In genomic region chr11:35066783-35067476, GRCh38 we compare ENCODE assay signal across 8 cellular contexts.
DNase-seq lines count a peak whose midpoint lies in the region; ATAC-seq and TF ChIP-seq lines count a peak whose summit lies in the region.

No MANE protein-coding gene starts in this region.

- H3K36me3 ChIP-seq in Peyer's patch, result no peaks in the 10 kb centered on the region
- H3K36me3 ChIP-seq in spleen, result no peaks in the 10 kb centered on the region

- CTCF ChIA-PET in activated CD4-positive, alpha-beta T cell treated with anti-CD3 and anti-CD28 coated beads, Interleukin-2, amount 10 ng/mL, durations not matched to agents 7 days and 5 days (lab: Charles Lee), result interaction anchor here (0.6 to 1.3 kb wide), 2 partner anchors 9 to 14 kb away, joined by 3 to 6 read pairs; no protein-coding TSS in a partner anchor

- TF ChIP-seq POLR2A in Peyer's patch (IDR thresholded peaks at IDR 0.05) (no peak), spleen (IDR thresholded peaks at IDR 0.05) (no peak)

- H3K27ac ChIP-seq in Peyer's patch (peak overlapping the region in 2 of 4 donors; percentile 39 to 41), spleen (peak overlapping the region in 3 of 8 donors; percentile 46 to 67 (median 47))

- H3K4me1 Mint-ChIP-seq in activated CD4-positive, alpha-beta T cell treated with anti-CD3 and anti-CD28 coated beads, Interleukin-2, amount 10 ng/mL, durations not matched to agents 7 days and 5 days, result peaks cover 42% of the 10 kb centered on the region
- peaks cover 40% of the 10 kb centered on the region for H3K4me1 Mint-ChIP-seq in stimulated activated memory B cell treated with anti-CD40 and anti-IgM and Interleukin-4, amounts not matched to agents 10 μg/mL and 1 μg/mL and 100 μg/mL, for 72 hours

- TF ChIP-seq CTCF in Peyer's patch (IDR thresholded peaks at IDR 0.05) (no peak), spleen (IDR thresholded peaks at IDR 0.05 in 8 of 11, conservative IDR thresholded peaks at IDR 0.05 in 3 of 11) (no peak)

- peaks cover 2% of the 10 kb centered on the region for H3K27me3 Mint-ChIP-seq in activated CD4-positive, alpha-beta T cell treated with anti-CD3 and anti-CD28 coated beads, Interleukin-2, amount 10 ng/mL, durations not matched to agents 7 days and 5 days
- no peaks in the 10 kb centered on the region for H3K27me3 Mint-ChIP-seq in stimulated activated memory B cell treated with anti-CD40 and anti-IgM and Interleukin-4, amounts not matched to agents 10 μg/mL and 1 μg/mL and 100 μg/mL, for 72 hours

- H3K4me1 ChIP-seq in Peyer's patch (no peaks in the 10 kb centered on the region), spleen (peaks cover 8 to 58% (median 22%) of the 10 kb centered on the region in 6 donors)

- peak; percentile 89 for ATAC-seq in HG02938 (IDR thresholded peaks at IDR 0.05; ENCODE audit: unreplicated experiment)
- ATAC-seq in stimulated activated memory B cell treated with anti-CD40 and anti-IgM and Interleukin-4, amounts not matched to agents 10 μg/mL and 1 μg/mL and 100 μg/mL, for 72 hours, result peak; percentile 92

- H3K9me3 ChIP-seq in Peyer's patch, result no peaks in the 10 kb centered on the region
- peaks cover 0 to 18% (median 13%) of the 10 kb centered on the region in 8 donors for H3K9me3 ChIP-seq in spleen

- peak overlapping the region; percentile 3 for H3K4me3 Mint-ChIP-seq in activated CD4-positive, alpha-beta T cell treated with anti-CD3 and anti-CD28 coated beads, Interleukin-2, amount 10 ng/mL, durations not matched to agents 7 days and 5 days
- peak overlapping the region; percentile 38 for H3K4me3 Mint-ChIP-seq in stimulated activated memory B cell treated with anti-CD40 and anti-IgM and Interleukin-4, amounts not matched to agents 10 μg/mL and 1 μg/mL and 100 μg/mL, for 72 hours

- peaks cover 34% of the 10 kb centered on the region for H3K9me3 Mint-ChIP-seq in activated CD4-positive, alpha-beta T cell treated with anti-CD3 and anti-CD28 coated beads, Interleukin-2, amount 10 ng/mL, durations not matched to agents 7 days and 5 days
- peaks cover 6% of the 10 kb centered on the region for H3K9me3 Mint-ChIP-seq in stimulated activated memory B cell treated with anti-CD40 and anti-IgM and Interleukin-4, amounts not matched to agents 10 μg/mL and 1 μg/mL and 100 μg/mL, for 72 hours

- no peaks in the 10 kb centered on the region for H3K27me3 ChIP-seq in Peyer's patch
- H3K27me3 ChIP-seq in spleen (replicated peaks in 1 of 7), result no peaks in the 10 kb centered on the region

- H3K27ac Mint-ChIP-seq in activated CD4-positive, alpha-beta T cell treated with anti-CD3 and anti-CD28 coated beads, Interleukin-2, amount 10 ng/mL, durations not matched to agents 7 days and 5 days, result peak overlapping the region; percentile 83
- peak overlapping the region; percentile 59 for H3K27ac Mint-ChIP-seq in stimulated activated memory B cell treated with anti-CD40 and anti-IgM and Interleukin-4, amounts not matched to agents 10 μg/mL and 1 μg/mL and 100 μg/mL, for 72 hours

- no peak overlapping the region for H3K4me3 ChIP-seq in Peyer's patch
- peak overlapping the region in 1 of 8 donors; percentile 19 for H3K4me3 ChIP-seq in spleen

- DNase-seq in activated CD4-positive, alpha-beta T cell treated with anti-CD3 and anti-CD28 coated beads, Interleukin-2, amount 10 ng/mL, durations not matched to agents 7 days and 5 days, result peak; percentile 51
- no peak for DNase-seq in activated CD4-positive, alpha-beta T cell treated with anti-CD3 and anti-CD28 coated beads, Interleukin-2, amount 50 U/mL, for 4 hours
- DNase-seq in Peyer's patch (peak in 2 of 3 donors; percentile 57 to 64), spleen (no peak), iPS-NIHi7 (ENCODE audit: extremely low spot score) (no peak), NCI-H748 treated with DMSO at 0.1 percent for 48 hours (lab: John Stamatoyannopoulos, UW) (no peak)

- intact Hi-C loops in spleen (cut with DNase I; ENCODE audit: low total_unique reads), result no loop called here

- POLR2A ChIA-PET in activated CD4-positive, alpha-beta T cell treated with anti-CD3 and anti-CD28 coated beads, Interleukin-2, amount 10 ng/mL, durations not matched to agents 7 days and 5 days (lab: Charles Lee), result no interaction called here

- WGBS in spleen, 5 donors, result 58 to 69% (median 60%) methylated on average over 4 of the region's 4 CpGs

- peaks cover 48% of the 10 kb centered on the region for H3K36me3 Mint-ChIP-seq in activated CD4-positive, alpha-beta T cell treated with anti-CD3 and anti-CD28 coated beads, Interleukin-2, amount 10 ng/mL, durations not matched to agents 7 days and 5 days (ENCODE audit: low read depth)
- H3K36me3 Mint-ChIP-seq in stimulated activated memory B cell treated with anti-CD40 and anti-IgM and Interleukin-4, amounts not matched to agents 10 μg/mL and 1 μg/mL and 100 μg/mL, for 72 hours, result peaks cover 15% of the 10 kb centered on the region

Comparison
In these comparisons a context has a peak if more than half of its experiments do, and no peak if none do; other contexts are left out.
1. DNase-seq: peak in activated CD4-positive, alpha-beta T cell treated with anti-CD3 and anti-CD28 coated beads, Interleukin-2, amount 10 ng/mL, durations not matched to agents 7 days and 5 days (single experiment) and Peyer's patch (2 of 3); none in activated CD4-positive, alpha-beta T cell treated with anti-CD3 and anti-CD28 coated beads, Interleukin-2, amount 50 U/mL, for 4 hours (0 of 2), spleen (single experiment), iPS-NIHi7 (single experiment) and NCI-H748 treated with DMSO at 0.1 percent for 48 hours (single experiment).